Comparison of ENCODE assay signal across 8 cellular contexts in the genomic region with DNA sequence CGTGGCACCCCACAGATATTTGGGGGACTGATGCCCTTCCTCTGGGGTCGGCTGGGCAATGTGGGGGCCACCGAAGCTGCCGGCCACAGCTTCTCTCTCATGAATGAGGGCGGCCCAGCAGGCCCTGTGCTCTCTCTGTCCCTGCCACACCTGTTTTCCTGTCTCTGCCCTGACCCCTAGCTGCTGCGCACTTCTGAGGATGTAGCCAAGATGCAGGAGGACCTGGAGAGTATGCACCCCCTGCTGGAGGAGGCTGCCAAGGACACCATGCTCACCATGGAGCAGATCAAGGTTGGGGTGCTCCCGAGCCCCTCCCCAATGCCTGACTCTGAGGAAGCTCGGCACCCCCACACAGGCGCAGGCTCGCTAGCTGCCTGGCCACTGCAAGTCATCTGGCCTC. TPM values are rescaled to one million over a fixed set of nuclear protein-coding genes. Genes with fewer than 3 reads are reported as not detected.
DNase-seq lines count a peak whose midpoint lies in the region; ATAC-seq, FAIRE-seq and TF ChIP-seq lines count a peak whose summit lies in the region.

No MANE protein-coding gene starts in this region.

- no peaks in the 10 kb centered on the region for H3K4me1 ChIP-seq in HepG2 (ENCODE audit: insufficient read depth, low read length)
- H3K4me1 ChIP-seq in right lobe of liver = no peaks in the 10 kb centered on the region
- H3K4me1 ChIP-seq in smooth muscle cell (ENCODE audit: low read depth) = no peaks in the 10 kb centered on the region

- H3F3A ChIP-seq in smooth muscle cell (ENCODE audit: low read depth) = no peaks in the 10 kb centered on the region

- H3K4me3 ChIP-seq in HepG2 (replicated peaks in 1 of 3; ENCODE audit: insufficient read depth in 1 of 3, low read depth in 2 of 3, low read length in 3 of 3) (no peak overlapping the region), right lobe of liver (no peak overlapping the region), smooth muscle cell (no peak overlapping the region), lower leg skin (ENCODE audit: low read depth, poor library complexity, severe bottlenecking) (no peak overlapping the region)

- no peaks in the 10 kb centered on the region for H3K36me3 ChIP-seq in HepG2 (replicated peaks in 1 of 2; ENCODE audit: control insufficient read depth in 1 of 2, insufficient read depth in 2 of 2, low read length in 2 of 2)
- peaks cover 0 to 4% (median 0%) of the 10 kb centered on the region in 4 donors for H3K36me3 ChIP-seq in right lobe of liver
- H3K36me3 ChIP-seq in smooth muscle cell (ENCODE audit: low read depth) = no peaks in the 10 kb centered on the region

- no peaks in the 10 kb centered on the region for H3K27me3 Mint-ChIP-seq in chondrocyte (ENCODE audit: low read depth)

- no peak overlapping the region for H3K27ac ChIP-seq in HepG2 (ENCODE audit: extremely low read length, insufficient read depth, low read length)
- no peak overlapping the region for H3K27ac ChIP-seq in right lobe of liver
- no peak overlapping the region for H3K27ac ChIP-seq in smooth muscle cell (ENCODE audit: low read depth)

- H3K27ac Mint-ChIP-seq in chondrocyte (ENCODE audit: unreplicated experiment) = no peak overlapping the region

- in situ Hi-C loops in HepG2 (cut with HindIII; ENCODE audit: extremely low pct_ligation_motif_present, low pct_unique_long_range_greater_than_20kb) = loop anchor here (5.0 kb wide), 1 partner anchor 93 kb away; no protein-coding TSS in a partner anchor

- no peak for TF ChIP-seq RAD21 in HepG2 (CRISPR knock-in tag; IDR thresholded peaks at IDR 0.05)

- TF ChIP-seq EP300 in HepG2 (IDR thresholded peaks at IDR 0.05; ENCODE audit: low read depth in 2 of 2, low read length in 2 of 2) = no peak
- no peak for TF ChIP-seq EP300 in HepG2 (CRISPR knock-in tag; IDR thresholded peaks at IDR 0.05; ENCODE audit: borderline replicate concordance)

- no peak for TF ChIP-seq POLR2A in HepG2 (IDR thresholded peaks at IDR 0.05; ENCODE audit: insufficient read depth in 1 of 2, low read depth in 2 of 2, low read length in 2 of 2)
- TF ChIP-seq POLR2A in right lobe of liver (IDR thresholded peaks at IDR 0.05) = no peak
- TF ChIP-seq POLR2A in lower leg skin (IDR thresholded peaks at IDR 0.05) = no peak

- no peak overlapping the region for H2AFZ ChIP-seq in HepG2 (ENCODE audit: low read length)
- H2AFZ ChIP-seq in smooth muscle cell (ENCODE audit: low read depth) = no peak overlapping the region

- TF ChIP-seq CTCF in HepG2 (CRISPR knock-in tag; IDR thresholded peaks at IDR 0.05) (peak; percentile 64), right lobe of liver (IDR thresholded peaks at IDR 0.05) (peak in 1 of 4 donors; percentile 6), chondrocyte (IDR thresholded peaks at IDR 0.05) (peak; percentile 70), smooth muscle cell (IDR thresholded peaks at IDR 0.05; ENCODE audit: borderline replicate concordance, insufficient read depth, poor library complexity, severe bottlenecking) (peak; percentile 40), lower leg skin (IDR thresholded peaks at IDR 0.05) (no peak)

- H4K20me1 ChIP-seq in HepG2 (ENCODE audit: insufficient read depth, low read length) = no peaks in the 10 kb centered on the region
- no peaks in the 10 kb centered on the region for H4K20me1 ChIP-seq in smooth muscle cell (ENCODE audit: low read depth)

- FAIRE-seq in HepG2 (lab: Jason Lieb, UNC) = no peak

- H3K9me3 ChIP-seq in HepG2 (ENCODE audit: low read length) (no peaks in the 10 kb centered on the region), right lobe of liver (no peaks in the 10 kb centered on the region), smooth muscle cell (replicated peaks; ENCODE audit: low read depth) (no peaks in the 10 kb centered on the region)

- DNase-seq in HepG2 (ENCODE audit: low spot score) = peak; percentile 42
- no peak for DNase-seq in right lobe of liver
- peak; percentile 74 to 93 for DNase-seq in NCI-H526 (lab: John Stamatoyannopoulos, UW)
- no peak for DNase-seq in chondrocyte (ENCODE audit: low spot score)
- DNase-seq in smooth muscle cell (lab: John Stamatoyannopoulos, UW; ENCODE audit: unreplicated experiment) = no peak
- no peak for DNase-seq in lower leg skin (ENCODE audit: low spot score in 2 of 2)
- DNase-seq in activated gamma-delta T cell treated with Interleukin-2 at 50 U/mL for 16 hours = no peak

- ATAC-seq in HepG2 (peak; percentile 48), right lobe of liver (no peak), GM18519 (IDR thresholded peaks at IDR 0.05; ENCODE audit: low FRiP score, unreplicated experiment) (no peak)

- no TSS peak for BruUV-seq in HepG2 (replicated peaks; lab: Mats Ljungman, UMichigan)

- WGBS in HepG2 (ENCODE audit: low lambda C conversion rate) = 66% methylated on average over 5 of the region's 10 CpGs
- WGBS in right lobe of liver (ENCODE audit: insufficient coverage, low coverage, low lambda C conversion rate, missing lambda C conversion rate) = 90% methylated on average over 2 of the region's 10 CpGs
- 45% methylated on average over 10 of the region's 10 CpGs for WGBS in smooth muscle cell (ENCODE audit: low lambda C conversion rate)
- WGBS in lower leg skin, 2 donors = 82 to 83% methylated on average over 10 of the region's 10 CpGs

- intact Hi-C loops in HepG2 (cut with micrococcal nuclease; ENCODE audit: unreplicated experiment) (loop anchor here (5.0 kb wide), 1 partner anchor 93 kb away; no protein-coding TSS in a partner anchor), right lobe of liver (cut with DNase I) (no loop called here), lower leg skin (cut with DNase I; ENCODE audit: low total_unique reads) (loop anchor here (5.0 kb wide), 1 partner anchor 78 kb away; no protein-coding TSS in a partner anchor)

- no peaks in the 10 kb centered on the region for H3K36me3 Mint-ChIP-seq in chondrocyte (ENCODE audit: low read depth)

- H3K79me2 ChIP-seq in HepG2 (ENCODE audit: insufficient read depth, low read length) = no peaks in the 10 kb centered on the region
- no peaks in the 10 kb centered on the region for H3K79me2 ChIP-seq in smooth muscle cell (ENCODE audit: low read depth)

- no peak overlapping the region for H3K4me2 ChIP-seq in HepG2 (ENCODE audit: low read depth, low read length)
- no peak overlapping the region for H3K4me2 ChIP-seq in smooth muscle cell

- POLR2A ChIA-PET in HepG2 (lab: Yijun Ruan, JAX) = no interaction called here

- CTCF ChIA-PET in HepG2 (lab: Yijun Ruan, JAX; ENCODE audit: low intra/inter-chr PET ratio, low total read pairs) = interaction anchor here (0.9 to 1.6 kb wide), 3 partner anchors 94 to 165 kb away, joined by 3 to 5 read pairs (median 3); no protein-coding TSS in a partner anchor

- no peaks in the 10 kb centered on the region for H3K9me3 Mint-ChIP-seq in chondrocyte (ENCODE audit: low read depth)

- H3K27me3 ChIP-seq in HepG2 (ENCODE audit: control insufficient read depth in 1 of 2, insufficient read depth in 2 of 2, low read length in 2 of 2) (peaks cover 0 to 5% of the 10 kb centered on the region in 2 experiments; a peak in 2 of 5 replicates), right lobe of liver (no peaks in the 10 kb centered on the region), smooth muscle cell (ENCODE audit: low read depth) (no peaks in the 10 kb centered on the region)

- no peak overlapping the region for H3K4me3 Mint-ChIP-seq in chondrocyte (ENCODE audit: unreplicated experiment)

- H3K9ac ChIP-seq in HepG2 (ENCODE audit: insufficient read depth, low read depth, low read length) (no peak overlapping the region), smooth muscle cell (ENCODE audit: low read depth) (no peak overlapping the region)

- no peaks in the 10 kb centered on the region for H3K4me1 Mint-ChIP-seq in chondrocyte (ENCODE audit: low read depth)

RNA-seq across cellular contexts. Expression of a gene that starts 24.7 kb away (rescaled TPM):
- total RNA-seq in HepG2 (2016; rRNA removed; fragmentation: Illumina TruSeq; extraction: Trizol) = 46.9 and 59.1 TPM in 2 replicates
- total RNA-seq in HepG2 (2016; cell fraction: cytosol; rRNA removed; fragmentation: Illumina TruSeq; extraction: Trizol; ENCODE audit: low read depth) = 21.1 and 21.7 TPM in 2 replicates
- 42.9 and 60.4 TPM in 2 replicates for total RNA-seq in HepG2 (2016; cell fraction: insoluble cytoplasmic fraction; rRNA removed; fragmentation: Illumina TruSeq; extraction: Trizol)
- 58.0 and 59.4 TPM in 2 replicates for total RNA-seq in HepG2 (2016; cell fraction: membrane; rRNA removed; fragmentation: Illumina TruSeq; extraction: Trizol)
- total RNA-seq in HepG2 (2016; cell fraction: nucleus; rRNA removed; fragmentation: Illumina TruSeq; extraction: Trizol) = 36.8 and 40.5 TPM in 2 replicates
- 66.1 and 67.1 TPM in 2 replicates for polyA plus RNA-seq in HepG2 (2011; rRNA removed)
- polyA plus RNA-seq in HepG2 (2011; cell fraction: cytosol; rRNA removed) = 48.2 and 60.5 TPM in 2 replicates
- 163 and 192 TPM in 2 replicates for polyA plus RNA-seq in HepG2 (2011; cell fraction: nucleus; rRNA removed)
- polyA plus RNA-seq in HepG2 (2012) = 45.8 and 59.1 TPM in 2 replicates
- polyA plus RNA-seq in HepG2 (2016; cell fraction: cytosol; fragmentation: Illumina TruSeq; extraction: Trizol; ENCODE audit: low read depth) = 15.5 and 16.5 TPM in 2 replicates
- 43.9 and 49.5 TPM in 2 replicates for polyA plus RNA-seq in HepG2 (2016; cell fraction: insoluble cytoplasmic fraction; fragmentation: Illumina TruSeq; extraction: Trizol; ENCODE audit: low read depth)
- polyA plus RNA-seq in HepG2 (2016; cell fraction: membrane; fragmentation: Illumina TruSeq; extraction: Trizol; ENCODE audit: low read depth) = 45.8 and 47.0 TPM in 2 replicates
- polyA plus RNA-seq in HepG2 (2016; cell fraction: nucleus; fragmentation: Illumina TruSeq; extraction: Trizol; ENCODE audit: insufficient read depth, low read depth) = 76.0 and 87.9 TPM in 2 replicates
- polyA minus RNA-seq in HepG2 (2011; rRNA and poly(A)+ RNA removed; ENCODE audit: low replicate concordance) = 109 and 119 TPM in 2 replicates
- 30.5 and 32.0 TPM in 2 replicates for polyA minus RNA-seq in HepG2 (2011; cell fraction: cytosol; rRNA and poly(A)+ RNA removed)
- 42.9 and 47.1 TPM in 2 replicates for polyA minus RNA-seq in HepG2 (2011; cell fraction: nucleus; rRNA and poly(A)+ RNA removed)
- 10 to 100 TPM; 33.1 to 46.5 (median 38.7) TPM for total RNA-seq in right lobe of liver
- total RNA-seq in chondrocyte = 82.1 to 85.4 TPM (median 84.3 TPM) in 3 replicates
- total RNA-seq in smooth muscle cell = 39.2 and 40.0 TPM in 2 replicates
- 44.9 and 56.3 TPM in 2 replicates for polyA plus RNA-seq in smooth muscle cell
- total RNA-seq in lower leg skin = 10 to 100 TPM; 62.5 to 95.5 (median 89.7) TPM

RNA-seq across cellular contexts. Expression of a gene that starts 25.3 kb away (rescaled TPM):
- total RNA-seq in HepG2 (2016; rRNA removed; fragmentation: Illumina TruSeq; extraction: Trizol) (4.5 and 5.2 TPM in 2 replicates), right lobe of liver (1 to 10 TPM; 2.6 to 4.8 (median 4.0) TPM), chondrocyte (5.1 to 7.1 TPM (median 5.5 TPM) in 3 replicates), smooth muscle cell (0.90 and 7.1 TPM in 2 replicates), lower leg skin (10 to 100 TPM in 2 of 4 donors, 1 to 10 TPM in 2; 6.5 to 15.7 (median 10.9) TPM)
- total RNA-seq in HepG2 (2016; cell fraction: cytosol; rRNA removed; fragmentation: Illumina TruSeq; extraction: Trizol; ENCODE audit: low read depth) = 6.6 and 9.4 TPM in 2 replicates
- 4.7 TPM in 2 replicates for total RNA-seq in HepG2 (2016; cell fraction: insoluble cytoplasmic fraction; rRNA removed; fragmentation: Illumina TruSeq; extraction: Trizol)
- total RNA-seq in HepG2 (2016; cell fraction: membrane; rRNA removed; fragmentation: Illumina TruSeq; extraction: Trizol) = 8.8 and 9.5 TPM in 2 replicates
- 5.2 and 5.7 TPM in 2 replicates for total RNA-seq in HepG2 (2016; cell fraction: nucleus; rRNA removed; fragmentation: Illumina TruSeq; extraction: Trizol)
- polyA plus RNA-seq in HepG2 (2011; rRNA removed) (8.8 and 12.6 TPM in 2 replicates), smooth muscle cell (3.6 and 5.2 TPM in 2 replicates)
- 5.8 and 6.9 TPM in 2 replicates for polyA plus RNA-seq in HepG2 (2011; cell fraction: cytosol; rRNA removed)
- 20.4 and 21.4 TPM in 2 replicates for polyA plus RNA-seq in HepG2 (2011; cell fraction: nucleus; rRNA removed)
- polyA plus RNA-seq in HepG2 (2012) = 6.3 and 8.7 TPM in 2 replicates
- 4.0 and 5.7 TPM in 2 replicates for polyA plus RNA-seq in HepG2 (2016; cell fraction: cytosol; fragmentation: Illumina TruSeq; extraction: Trizol; ENCODE audit: low read depth)
- polyA plus RNA-seq in HepG2 (2016; cell fraction: insoluble cytoplasmic fraction; fragmentation: Illumina TruSeq; extraction: Trizol; ENCODE audit: low read depth) = 4.4 and 4.9 TPM in 2 replicates
- polyA plus RNA-seq in HepG2 (2016; cell fraction: membrane; fragmentation: Illumina TruSeq; extraction: Trizol; ENCODE audit: low read depth) = 5.7 and 8.0 TPM in 2 replicates
- 11.1 and 11.4 TPM in 2 replicates for polyA plus RNA-seq in HepG2 (2016; cell fraction: nucleus; fragmentation: Illumina TruSeq; extraction: Trizol; ENCODE audit: insufficient read depth, low read depth)
- polyA minus RNA-seq in HepG2 (2011; rRNA and poly(A)+ RNA removed; ENCODE audit: low replicate concordance) = 6.1 and 6.8 TPM in 2 replicates
- 3.0 and 4.6 TPM in 2 replicates for polyA minus RNA-seq in HepG2 (2011; cell fraction: cytosol; rRNA and poly(A)+ RNA removed)
- 17.4 and 17.6 TPM in 2 replicates for polyA minus RNA-seq in HepG2 (2011; cell fraction: nucleus; rRNA and poly(A)+ RNA removed)

RNA-seq across cellular contexts. Expression of a gene that starts 59.7 kb away (rescaled TPM):
- total RNA-seq in HepG2 (2016; rRNA removed; fragmentation: Illumina TruSeq; extraction: Trizol) (2.0 and 6.1 TPM in 2 replicates), right lobe of liver (1 to 10 TPM in 2 of 6 experiments, under 1 TPM in 4; 0.60 to 2.8 (median 0.80) TPM), chondrocyte (0.17 TPM in 1 of 3 replicates, not detected in the others), smooth muscle cell (0.09 and 0.31 TPM in 2 replicates), lower leg skin (10 to 100 TPM; 17.9 to 49.8 (median 26.9) TPM)
- total RNA-seq in HepG2 (2016; cell fraction: cytosol; rRNA removed; fragmentation: Illumina TruSeq; extraction: Trizol; ENCODE audit: low read depth) = 0.44 and 0.61 TPM in 2 replicates
- 1.9 and 7.2 TPM in 2 replicates for total RNA-seq in HepG2 (2016; cell fraction: insoluble cytoplasmic fraction; rRNA removed; fragmentation: Illumina TruSeq; extraction: Trizol)
- 1.0 and 1.1 TPM in 2 replicates for total RNA-seq in HepG2 (2016; cell fraction: membrane; rRNA removed; fragmentation: Illumina TruSeq; extraction: Trizol)
- total RNA-seq in HepG2 (2016; cell fraction: nucleus; rRNA removed; fragmentation: Illumina TruSeq; extraction: Trizol) = 5.8 and 8.3 TPM in 2 replicates
- polyA plus RNA-seq in HepG2 (2011; rRNA removed) (8.3 and 13.4 TPM in 2 replicates), smooth muscle cell (0.09 TPM in 1 of 2 replicates, not detected in the other)
- polyA plus RNA-seq in HepG2 (2011; cell fraction: cytosol; rRNA removed) = 8.0 and 10.3 TPM in 2 replicates
- polyA plus RNA-seq in HepG2 (2011; cell fraction: nucleus; rRNA removed) = 21.7 and 30.5 TPM in 2 replicates
- 14.2 and 15.4 TPM in 2 replicates for polyA plus RNA-seq in HepG2 (2012)
- polyA plus RNA-seq in HepG2 (2016; cell fraction: cytosol; fragmentation: Illumina TruSeq; extraction: Trizol; ENCODE audit: low read depth) = 0.33 and 0.36 TPM in 2 replicates
- 1.4 and 2.1 TPM in 2 replicates for polyA plus RNA-seq in HepG2 (2016; cell fraction: insoluble cytoplasmic fraction; fragmentation: Illumina TruSeq; extraction: Trizol; ENCODE audit: low read depth)
- 0.62 and 0.71 TPM in 2 replicates for polyA plus RNA-seq in HepG2 (2016; cell fraction: membrane; fragmentation: Illumina TruSeq; extraction: Trizol; ENCODE audit: low read depth)
- polyA plus RNA-seq in HepG2 (2016; cell fraction: nucleus; fragmentation: Illumina TruSeq; extraction: Trizol; ENCODE audit: insufficient read depth, low read depth) = 8.4 and 8.8 TPM in 2 replicates
- polyA minus RNA-seq in HepG2 (2011; rRNA and poly(A)+ RNA removed; ENCODE audit: low replicate concordance) = 1.2 and 22.3 TPM in 2 replicates
- 6.4 and 10.0 TPM in 2 replicates for polyA minus RNA-seq in HepG2 (2011; cell fraction: cytosol; rRNA and poly(A)+ RNA removed)
- 11.9 and 12.6 TPM in 2 replicates for polyA minus RNA-seq in HepG2 (2011; cell fraction: nucleus; rRNA and poly(A)+ RNA removed)

Comparison
In these comparisons a context has a peak if more than half of its experiments do, and no peak if none do; other contexts are left out.
1. DNase-seq: peak in HepG2 (single experiment) and NCI-H526 (2 of 2); none in right lobe of liver (0 of 3), chondrocyte (single experiment), smooth muscle cell (single experiment), lower leg skin (0 of 2) and activated gamma-delta T cell treated with Interleukin-2 at 50 U/mL for 16 hours (single experiment).
2. intact Hi-C loops: an anchor here in HepG2 (5.0 kb wide) and lower leg skin (5.0 kb wide); none called in right lobe of liver.
3. CTCF ChIP-seq: peak in HepG2 (single experiment), chondrocyte (single experiment) and smooth muscle cell (single experiment); none in lower leg skin (0 of 3).